In the genomic region with DNA sequence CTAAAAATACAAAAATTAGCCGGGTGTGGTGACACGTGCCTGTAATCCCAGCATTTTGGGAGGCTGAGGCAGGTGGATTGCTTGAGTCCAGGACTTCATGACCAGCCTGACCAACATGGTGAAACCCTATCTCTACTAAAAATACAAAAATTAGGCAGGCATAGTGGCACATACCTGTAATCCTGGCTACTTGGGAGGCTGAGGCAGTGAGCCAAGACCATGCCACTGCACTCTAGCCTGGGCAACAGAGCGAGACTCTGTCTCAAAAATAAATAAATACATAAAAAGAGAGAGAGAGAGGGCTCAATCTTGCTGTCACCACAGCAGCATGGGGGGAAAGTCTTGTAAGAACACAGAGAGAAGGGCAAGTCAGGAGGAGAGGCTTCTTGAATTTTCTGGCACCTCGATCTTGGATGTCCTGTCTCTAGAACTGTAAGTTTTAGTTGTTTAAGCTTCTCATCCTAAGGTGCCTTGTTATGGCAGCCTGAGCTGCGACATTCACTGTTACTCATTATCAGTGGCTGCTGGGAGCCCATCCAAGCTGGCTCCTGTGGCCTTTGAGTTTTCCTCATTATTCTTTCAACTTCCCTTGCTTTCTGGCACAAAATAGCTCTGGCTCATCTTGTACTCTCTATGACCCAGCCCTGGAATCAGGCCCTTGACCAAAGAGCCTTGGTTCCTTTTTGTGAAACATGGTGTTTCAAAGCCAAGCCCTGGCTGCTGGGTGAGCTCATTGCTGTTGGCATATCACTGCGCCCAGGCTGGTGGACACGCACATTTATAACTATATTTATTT, we compare ENCODE assay signal across 16 cellular contexts. TPM values are rescaled to one million over a fixed set of nuclear protein-coding genes. Genes with fewer than 3 reads are reported as not detected.
A peak's percentile ranks its signal among the peaks of the same experiment; 100 is the strongest.
DNase-seq lines count a peak whose midpoint lies in the region; ATAC-seq, FAIRE-seq and TF ChIP-seq lines count a peak whose summit lies in the region.
"Had no signal": no experiment of that assay in that cellular context is flagged by ENCODE, and none has a peak within 500 bp of the region (broad histone marks: within the 10 kb centered on the region; RNA-seq: fewer than 3 reads in every experiment).

No MANE protein-coding gene starts in this region.

- H3K27ac ChIP-seq in ACC112 (ENCODE audit: low read depth, low read length): no peak overlapping the region
- no peak overlapping the region for H3K27ac ChIP-seq in IMR-90 (ENCODE audit: insufficient read depth, low read length)
- H3K27ac ChIP-seq in body of pancreas: peak overlapping the region in 2 of 4 donors; percentile 40 to 58
- no peak overlapping the region for H3K27ac ChIP-seq in mesenchymal stem cell (ENCODE audit: low read length, poor library complexity, severe bottlenecking)
- H3K27ac ChIP-seq in neural progenitor cell: no peak overlapping the region
- H3K27ac ChIP-seq: skin epidermis had no signal

- H3K18ac ChIP-seq in IMR-90 (ENCODE audit: low read depth, low read length) (no peak overlapping the region), mesenchymal stem cell (ENCODE audit: low read depth in 1 of 2, low read length in 2 of 2) (no peak overlapping the region)

- TF ChIP-seq RAD21 in IMR-90 (IDR thresholded peaks at IDR 0.05; ENCODE audit: low read length): no peak

- H3K79me2 ChIP-seq in ACC112 (ENCODE audit: control insufficient read depth, insufficient read depth, low read length, unreplicated experiment) (no peaks in the 10 kb centered on the region), neural progenitor cell (ENCODE audit: low read depth) (no peaks in the 10 kb centered on the region)

- H3K27me3 Mint-ChIP-seq in neural progenitor cell (ENCODE audit: insufficient read depth, low read depth): peaks cover 2% of the 10 kb centered on the region
- H3K27me3 Mint-ChIP-seq: activated CD8-positive, alpha-beta memory T cell treated with anti-CD3 and anti-CD28 coated beads, Interleukin-2, amount 10 ng/mL, durations not matched to agents 7 days and 5 days; activated naive CD8-positive, alpha-beta T cell treated with anti-CD3 and anti-CD28 coated beads, Interleukin-2, amount 50 U/mL, for 24 hours had no signal

- H2BK15ac ChIP-seq in IMR-90 (ENCODE audit: low read depth, low read length) (no peak overlapping the region), mesenchymal stem cell (ENCODE audit: low read depth, poor library complexity, severe bottlenecking) (no peak overlapping the region)

- BruUV-seq in IMR-90 (replicated peaks; lab: Mats Ljungman, UMichigan): no TSS peak

- no peak overlapping the region for H4K5ac ChIP-seq in IMR-90 (ENCODE audit: low read depth, low read length)

- H4K8ac ChIP-seq in IMR-90 (ENCODE audit: low read depth in 2 of 2, low read length in 2 of 2) (no peak overlapping the region), mesenchymal stem cell (ENCODE audit: low read length) (no peak overlapping the region)

- dilution Hi-C loops in IMR-90 (cut with HindIII; ENCODE audit: low sequenced_read_pairs, unreplicated experiment): no loop called here

- no peak overlapping the region for H2BK5ac ChIP-seq in IMR-90 (ENCODE audit: low read depth, low read length, poor library complexity, severe bottlenecking)
- H2BK5ac ChIP-seq in mesenchymal stem cell (ENCODE audit: low read depth, low read length, poor library complexity, severe bottlenecking): no peak overlapping the region

- peaks cover 3% of the 10 kb centered on the region; the same call in 1 of the 2 replicates for H3K9me1 ChIP-seq in IMR-90 (ENCODE audit: insufficient read depth, low read length)

- H3K14ac ChIP-seq in IMR-90 (replicated peaks; ENCODE audit: low read depth, low read length) (no peak overlapping the region), mesenchymal stem cell (ENCODE audit: low read length in 2 of 2) (no peak overlapping the region)

- in situ Hi-C loops in IMR-90 (cut with MboI; ENCODE audit: low sequenced_read_pairs): no loop called here

- H2BK12ac ChIP-seq in mesenchymal stem cell (ENCODE audit: low read length in 2 of 2): no peak overlapping the region

- WGBS in IMR-90 (ENCODE audit: extremely low coverage in 2 of 2, insufficient read length in 1 of 2), 2 experiments: 61% methylated on average over 3 of the region's 7 CpGs; no CpG with 5 or more reads in 1 of the 2 experiments
- 62 to 70% methylated on average over 7 of the region's 7 CpGs for WGBS in body of pancreas, 2 donors
- 97% methylated on average over 6 of the region's 7 CpGs for WGBS in mesenchymal stem cell

- no peak for FAIRE-seq in H54 (lab: Jason Lieb, UNC)
- FAIRE-seq: TTC549 had no signal

- H3K4me1 ChIP-seq in ACC112 (ENCODE audit: control insufficient read depth, insufficient read depth, low read length, unreplicated experiment) (no peaks in the 10 kb centered on the region), IMR-90 (ENCODE audit: control insufficient read depth, insufficient read depth, low read length) (no peaks in the 10 kb centered on the region), body of pancreas (peaks cover 10% of the 10 kb centered on the region), mesenchymal stem cell (ENCODE audit: control insufficient read depth, insufficient read depth, low read depth, low read length) (peaks cover 4% of the 10 kb centered on the region), neural progenitor cell (no peaks in the 10 kb centered on the region)

- CTCF ChIA-PET in IMR-90 (lab: Yijun Ruan, JAX): no interaction called here

- DNase-seq in IMR-90 (peak; percentile 70), body of pancreas (peak in 3 of 4 donors; percentile 29 to 56 (median 45)), mesenchymal stem cell (no peak), H54 (ENCODE audit: insufficient read length, low spot score) (no peak), GM19238 (ENCODE audit: insufficient read length, low spot score) (no peak), neural progenitor cell (ENCODE audit: low spot score) (no peak), NCI-H2171 (lab: John Stamatoyannopoulos, UW) (no peak)
- DNase-seq: activated CD8-positive, alpha-beta memory T cell treated with anti-CD3 and anti-CD28 coated beads, Interleukin-2, amount 10 ng/mL, durations not matched to agents 7 days and 5 days; activated naive CD8-positive, alpha-beta T cell treated with anti-CD3 and anti-CD28 coated beads, Interleukin-2, amount 50 U/mL, for 24 hours; effector CD8-positive, alpha-beta T cell; GF-D8; NCI-H2227 treated with DMSO at 0.1 percent for 48 hours had no signal

- H3K9me3 Mint-ChIP-seq in neural progenitor cell: no peaks in the 10 kb centered on the region
- H3K9me3 Mint-ChIP-seq: activated naive CD8-positive, alpha-beta T cell treated with anti-CD3 and anti-CD28 coated beads, Interleukin-2, amount 50 U/mL, for 24 hours had no signal

- intact Hi-C loops in IMR-90 (cut with micrococcal nuclease): no loop called here
- intact Hi-C loops in body of pancreas (cut with DNase I): no loop called here

- H3K4me1 Mint-ChIP-seq in neural progenitor cell: peaks cover 4% of the 10 kb centered on the region
- H3K4me1 Mint-ChIP-seq: activated CD8-positive, alpha-beta memory T cell treated with anti-CD3 and anti-CD28 coated beads, Interleukin-2, amount 10 ng/mL, durations not matched to agents 7 days and 5 days; activated naive CD8-positive, alpha-beta T cell treated with anti-CD3 and anti-CD28 coated beads, Interleukin-2, amount 50 U/mL, for 24 hours had no signal

- H2BK20ac ChIP-seq in IMR-90 (ENCODE audit: low read depth, low read length): no peak overlapping the region

- H3K36me3 ChIP-seq in ACC112 (ENCODE audit: insufficient read depth, low read length) (no peaks in the 10 kb centered on the region), IMR-90 (ENCODE audit: control insufficient read depth, insufficient read depth, low read length) (no peaks in the 10 kb centered on the region), body of pancreas (replicated peaks in 1 of 2; ENCODE audit: insufficient read depth in 1 of 2, low read depth in 2 of 2) (no peaks in the 10 kb centered on the region), mesenchymal stem cell (ENCODE audit: control insufficient read depth in 1 of 2, insufficient read depth in 2 of 2, low read depth in 1 of 2, low read length in 2 of 2) (peaks cover 0 to 7% of the 10 kb centered on the region in 2 experiments), neural progenitor cell (no peaks in the 10 kb centered on the region)
- H3K36me3 ChIP-seq: BLaER1 treated with 17β-estradiol and CSF1 and Interleukin-3, amounts not matched to agents 10 nM and 100 nM had no signal

- H3K36me3 Mint-ChIP-seq in neural progenitor cell: no peaks in the 10 kb centered on the region
- H3K36me3 Mint-ChIP-seq: activated CD8-positive, alpha-beta memory T cell treated with anti-CD3 and anti-CD28 coated beads, Interleukin-2, amount 10 ng/mL, durations not matched to agents 7 days and 5 days had no signal

- H3K27me3 ChIP-seq in ACC112 (ENCODE audit: insufficient read depth, low read length): no peaks in the 10 kb centered on the region
- no peaks in the 10 kb centered on the region for H3K27me3 ChIP-seq in IMR-90 (ENCODE audit: control insufficient read depth, insufficient read depth, low read length)
- no peaks in the 10 kb centered on the region for H3K27me3 ChIP-seq in body of pancreas
- H3K27me3 ChIP-seq in mesenchymal stem cell (ENCODE audit: control insufficient read depth in 1 of 2, insufficient read depth in 1 of 2, low read length in 2 of 2): no peaks in the 10 kb centered on the region
- no peaks in the 10 kb centered on the region for H3K27me3 ChIP-seq in neural progenitor cell
- H3K27me3 ChIP-seq: BLaER1 treated with 17β-estradiol and CSF1 and Interleukin-3, amounts not matched to agents 10 nM and 100 nM had no signal

- no peak overlapping the region for H3K56ac ChIP-seq in IMR-90 (ENCODE audit: extremely low read depth, insufficient read depth, low read length)

- POLR2A ChIA-PET in IMR-90 (lab: Charles Lee; ENCODE audit: unreplicated experiment): no interaction called here

- H3K4me3 Mint-ChIP-seq in neural progenitor cell: no peak overlapping the region
- H3K4me3 Mint-ChIP-seq: activated CD8-positive, alpha-beta memory T cell treated with anti-CD3 and anti-CD28 coated beads, Interleukin-2, amount 10 ng/mL, durations not matched to agents 7 days and 5 days; activated naive CD8-positive, alpha-beta T cell treated with anti-CD3 and anti-CD28 coated beads, Interleukin-2, amount 50 U/mL, for 24 hours had no signal

- peak; percentile 74 for ATAC-seq in IMR-90 (ENCODE audit: low read depth)
- peak; percentile 64 for ATAC-seq in body of pancreas
- ATAC-seq: activated CD8-positive, alpha-beta memory T cell treated with anti-CD3 and anti-CD28 coated beads, Interleukin-2, amount 10 ng/mL, durations not matched to agents 7 days and 5 days; activated naive CD8-positive, alpha-beta T cell treated with anti-CD3 and anti-CD28 coated beads, Interleukin-2, amount 50 U/mL, for 24 hours had no signal

- H3K4ac ChIP-seq in IMR-90 (ENCODE audit: low read depth, low read length) (no peak overlapping the region), mesenchymal stem cell (ENCODE audit: low read depth in 1 of 2, low read length in 2 of 2) (no peak overlapping the region)

- H3K9ac ChIP-seq in IMR-90 (ENCODE audit: low read depth, low read length) (no peak overlapping the region), mesenchymal stem cell (ENCODE audit: low read length) (peak overlapping the region; percentile 60), neural progenitor cell (no peak overlapping the region)
- H3K9ac ChIP-seq: BLaER1 treated with 17β-estradiol and CSF1 and Interleukin-3, amounts not matched to agents 10 nM and 100 nM had no signal

- TF ChIP-seq POLR2A in IMR-90 (IDR thresholded peaks at IDR 0.05; ENCODE audit: low read depth, low read length): no peak
- no peak for TF ChIP-seq POLR2A in body of pancreas (IDR thresholded peaks at IDR 0.05)
- TF ChIP-seq POLR2A in H54 (IDR thresholded peaks at IDR 0.05; ENCODE audit: low read depth, low read length): no peak

- H3K4me2 ChIP-seq in IMR-90 (ENCODE audit: low read depth, low read length): no peak overlapping the region
- no peak overlapping the region for H3K4me2 ChIP-seq in mesenchymal stem cell (ENCODE audit: low read length, poor library complexity, severe bottlenecking)
- no peak overlapping the region for H3K4me2 ChIP-seq in neural progenitor cell
- H3K4me2 ChIP-seq: BLaER1 treated with 17β-estradiol and CSF1 and Interleukin-3, amounts not matched to agents 10 nM and 100 nM had no signal

- H3K4me3 ChIP-seq in ACC112 (ENCODE audit: low read depth, low read length) (no peak overlapping the region), IMR-90 (ENCODE audit: insufficient read depth, low read depth, low read length) (no peak overlapping the region), body of pancreas (no peak overlapping the region), mesenchymal stem cell (ENCODE audit: insufficient read depth in 1 of 2, low read depth in 1 of 2, low read length in 2 of 2) (no peak overlapping the region), neural progenitor cell (no peak overlapping the region)
- H3K4me3 ChIP-seq: BLaER1 treated with 17β-estradiol and CSF1 and Interleukin-3, amounts not matched to agents 10 nM and 100 nM; skin epidermis had no signal

- no peak overlapping the region for H2BK120ac ChIP-seq in IMR-90 (ENCODE audit: low read depth, low read length)
- no peak overlapping the region for H2BK120ac ChIP-seq in mesenchymal stem cell (ENCODE audit: low read depth, low read length)

- no peak overlapping the region for H3K23ac ChIP-seq in IMR-90 (ENCODE audit: low read depth, low read length)
- H3K23ac ChIP-seq in mesenchymal stem cell (ENCODE audit: low read length in 2 of 2): no peak overlapping the region

- H2AFZ ChIP-seq in ACC112 (ENCODE audit: low read length, unreplicated experiment) (peak overlapping the region; percentile 51), IMR-90 (replicated peaks; ENCODE audit: low read length, poor library complexity) (peak overlapping the region; percentile 5), mesenchymal stem cell (ENCODE audit: low read depth, low read length) (no peak overlapping the region), neural progenitor cell (replicated peaks) (no peak overlapping the region)

- H3K79me1 ChIP-seq in IMR-90 (ENCODE audit: low read depth in 1 of 2, low read length in 2 of 2) (no peaks in the 10 kb centered on the region), mesenchymal stem cell (replicated peaks; ENCODE audit: low read length, poor library complexity, severe bottlenecking) (no peaks in the 10 kb centered on the region)

- H3K27ac Mint-ChIP-seq in neural progenitor cell: no peak overlapping the region
- H3K27ac Mint-ChIP-seq: activated CD8-positive, alpha-beta memory T cell treated with anti-CD3 and anti-CD28 coated beads, Interleukin-2, amount 10 ng/mL, durations not matched to agents 7 days and 5 days; activated naive CD8-positive, alpha-beta T cell treated with anti-CD3 and anti-CD28 coated beads, Interleukin-2, amount 50 U/mL, for 24 hours had no signal

- H4K20me1 ChIP-seq in IMR-90 (ENCODE audit: insufficient read depth, low read length) (no peaks in the 10 kb centered on the region), neural progenitor cell (ENCODE audit: low read depth) (no peaks in the 10 kb centered on the region)
- H4K20me1 ChIP-seq: BLaER1 treated with 17β-estradiol and CSF1 and Interleukin-3, amounts not matched to agents 10 nM and 100 nM had no signal

- H3K9me3 ChIP-seq in IMR-90 (ENCODE audit: control insufficient read depth, insufficient read depth, low read length) (no peaks in the 10 kb centered on the region), body of pancreas (no peaks in the 10 kb centered on the region), mesenchymal stem cell (ENCODE audit: control insufficient read depth, low read length) (no peaks in the 10 kb centered on the region), neural progenitor cell (ENCODE audit: low read depth) (no peaks in the 10 kb centered on the region)
- H3K9me3 ChIP-seq: BLaER1 treated with 17β-estradiol and CSF1 and Interleukin-3, amounts not matched to agents 10 nM and 100 nM had no signal

- TF ChIP-seq CTCF in IMR-90 (conservative IDR thresholded peaks at IDR 0.05; ENCODE audit: low read depth, low read length): no peak
- TF ChIP-seq CTCF in body of pancreas (IDR thresholded peaks at IDR 0.05): no peak
- no peak for TF ChIP-seq CTCF in neural progenitor cell (IDR thresholded peaks at IDR 0.05)

- H4K91ac ChIP-seq in IMR-90 (ENCODE audit: insufficient read depth, low read depth, low read length) (no peak overlapping the region), mesenchymal stem cell (ENCODE audit: low read length) (no peak overlapping the region)

- no peak overlapping the region for H2AK9ac ChIP-seq in IMR-90 (replicated peaks; ENCODE audit: low read depth, low read length, poor library complexity)

- H2AK5ac ChIP-seq in IMR-90 (ENCODE audit: low read depth, low read length) (no peak overlapping the region), mesenchymal stem cell (ENCODE audit: low read length, severe bottlenecking) (no peak overlapping the region)

- no peaks in the 10 kb centered on the region for H3F3A ChIP-seq in neural progenitor cell (ENCODE audit: low read depth)

RNA-seq across cellular contexts. Expression of gene PSMC3, which starts 8.0 kb away (rescaled TPM):
- 238 and 484 TPM in 2 replicates for total RNA-seq in IMR-90 (2012; rRNA removed)
- 253 TPM in 2 replicates for polyA plus RNA-seq in IMR-90 (2012; rRNA removed)
- 146 and 163 TPM in 2 replicates for polyA plus RNA-seq in IMR-90 (2012; cell fraction: cytosol; rRNA removed)
- 79.5 and 128 TPM in 2 replicates for polyA plus RNA-seq in IMR-90 (2012; cell fraction: nucleus; rRNA removed; ENCODE audit: low replicate concordance)
- total RNA-seq in body of pancreas: 10 to 100 TPM; 43.8 to 62.8 TPM
- 95.6 TPM for polyA plus RNA-seq in mesenchymal stem cell (2013, experiment 1 of 2)
- 95.8 TPM for polyA plus RNA-seq in mesenchymal stem cell (2013, experiment 2 of 2)
- total RNA-seq in neural progenitor cell (ENCODE audit: low replicate concordance): 126 and 175 TPM in 2 replicates

RNA-seq across cellular contexts. Expression of gene RAPSN, which starts 14.7 kb away (rescaled TPM):
- not detected in 2 replicates for total RNA-seq in IMR-90 (2012; rRNA removed)
- polyA plus RNA-seq in IMR-90 (2012; rRNA removed): 0.03 and 0.09 TPM in 2 replicates
- 0.03 and 0.08 TPM in 2 replicates for polyA plus RNA-seq in IMR-90 (2012; cell fraction: cytosol; rRNA removed)
- 0.19 and 0.51 TPM in 2 replicates for polyA plus RNA-seq in IMR-90 (2012; cell fraction: nucleus; rRNA removed; ENCODE audit: low replicate concordance)
- total RNA-seq in body of pancreas: not detected
- polyA plus RNA-seq in mesenchymal stem cell (2013, experiment 1 of 2): 0.32 TPM
- 0.16 TPM for polyA plus RNA-seq in mesenchymal stem cell (2013, experiment 2 of 2)
- total RNA-seq in neural progenitor cell (ENCODE audit: low replicate concordance): not detected in 2 replicates

RNA-seq across cellular contexts. Expression of gene SLC39A13, which starts 25.8 kb away (rescaled TPM):
- total RNA-seq in IMR-90 (2012; rRNA removed) (29.2 and 32.4 TPM in 2 replicates), body of pancreas (10 to 100 TPM; 54.7 TPM), neural progenitor cell (ENCODE audit: low replicate concordance) (11.3 and 36.4 TPM in 2 replicates)
- 144 and 164 TPM in 2 replicates for polyA plus RNA-seq in IMR-90 (2012; rRNA removed)
- polyA plus RNA-seq in IMR-90 (2012; cell fraction: cytosol; rRNA removed): 96.1 and 190 TPM in 2 replicates
- polyA plus RNA-seq in IMR-90 (2012; cell fraction: nucleus; rRNA removed; ENCODE audit: low replicate concordance): 451 and 1,131 TPM in 2 replicates
- 89.2 TPM for polyA plus RNA-seq in mesenchymal stem cell (2013, experiment 1 of 2)
- 88.7 TPM for polyA plus RNA-seq in mesenchymal stem cell (2013, experiment 2 of 2)

RNA-seq across cellular contexts. Expression of gene SPI1, which starts 55.8 kb away (rescaled TPM):
- not detected in 2 replicates for total RNA-seq in IMR-90 (2012; rRNA removed)
- polyA plus RNA-seq in IMR-90 (2012; rRNA removed): not detected in 2 replicates
- 0.03 TPM in 1 of 2 replicates, not detected in the other for polyA plus RNA-seq in IMR-90 (2012; cell fraction: cytosol; rRNA removed)
- polyA plus RNA-seq in IMR-90 (2012; cell fraction: nucleus; rRNA removed; ENCODE audit: low replicate concordance): not detected in 2 replicates
- total RNA-seq in body of pancreas: 10 to 100 TPM in 1 of 2 donors, 1 to 10 TPM in 1; 7.5 to 10.9 TPM
- not detected for polyA plus RNA-seq in mesenchymal stem cell (2013, experiment 1 of 2)
- not detected for polyA plus RNA-seq in mesenchymal stem cell (2013, experiment 2 of 2)
- not detected in 2 replicates for total RNA-seq in neural progenitor cell (ENCODE audit: low replicate concordance)
- total RNA-seq: activated CD8-positive, alpha-beta memory T cell treated with anti-CD3 and anti-CD28 coated beads, Interleukin-2, amount 10 ng/mL, durations not matched to agents 7 days and 5 days had no signal

Comparison
In these comparisons a context has a peak if more than half of its experiments do, and no peak if none do; other contexts are left out.
1. H2AFZ ChIP-seq: peak in ACC112 (single experiment) and IMR-90 (single experiment); none in mesenchymal stem cell (single experiment) and neural progenitor cell (single experiment).
2. DNase-seq: peak in IMR-90 (single experiment) and body of pancreas (3 of 4); none in mesenchymal stem cell (single experiment), H54 (single experiment), GM19238 (single experiment), neural progenitor cell (single experiment) and NCI-H2171 (single experiment).